15 cellular contexts compared by ENCODE assay signal in genomic region chr5:95172659-95173058, GRCh38.
A peak's percentile ranks its signal among the peaks of the same experiment; 100 is the strongest.
DNase-seq lines count a peak whose midpoint lies in the region; ATAC-seq and TF ChIP-seq lines count a peak whose summit lies in the region.
"Had no signal": no experiment of that assay in that cellular context is flagged by ENCODE, and none has a peak within 500 bp of the region (broad histone marks: within the 10 kb centered on the region; RNA-seq: fewer than 3 reads in every experiment).

No MANE protein-coding gene starts in this region.

- H4K20me1 ChIP-seq in H9 (ENCODE audit: control insufficient read depth, insufficient read depth, insufficient read length) (no peaks in the 10 kb centered on the region), neural progenitor cell (ENCODE audit: low read depth) (no peaks in the 10 kb centered on the region)
- H4K20me1 ChIP-seq: BLaER1 treated with 17β-estradiol and CSF1 and Interleukin-3, amounts not matched to agents 10 nM and 100 nM had no signal

- POLR2A ChIA-PET in WTC11 (lab: Charles Lee), result interaction anchor here (1.1 kb wide), 1 partner anchor 19 kb away, joined by 4 read pairs; no protein-coding TSS in a partner anchor

- no peak overlapping the region for H4K91ac ChIP-seq in H9 (ENCODE audit: insufficient read length, low read depth, low read length)

- H2BK120ac ChIP-seq in H9 (ENCODE audit: low read depth, low read length, poor library complexity, severe bottlenecking), result no peak overlapping the region

- H3K4ac ChIP-seq in H9 (ENCODE audit: low read depth, low read length), result no peak overlapping the region

- DNase-seq in H9, result no peak
- DNase-seq in WTC11 (ENCODE audit: low spot score), result no peak
- DNase-seq in neural progenitor cell (ENCODE audit: low spot score), result peak; percentile 37
- no peak for DNase-seq in MG63
- DNase-seq in NCI-H82 (lab: John Stamatoyannopoulos, UW), result no peak
- DNase-seq: Calu3; CD8-positive, alpha-beta T cell; DMS79 treated with DMSO at 0.1 percent for 48 hours; GF-D8; KG1 had no signal

- H3K36me3 ChIP-seq in iPS-18a (ENCODE audit: control insufficient read depth, low read depth, low read length), result no peaks in the 10 kb centered on the region
- H3K36me3 ChIP-seq in neural progenitor cell, result no peaks in the 10 kb centered on the region
- no peaks in the 10 kb centered on the region for H3K36me3 ChIP-seq in MG63
- H3K36me3 ChIP-seq: BLaER1 treated with 17β-estradiol and CSF1 and Interleukin-3, amounts not matched to agents 10 nM and 100 nM had no signal

- H3K14ac ChIP-seq in H9 (ENCODE audit: insufficient read depth, low read length), result no peak overlapping the region

- H3K4me2 ChIP-seq in H9 (ENCODE audit: insufficient read depth, insufficient read length, low read length), result no peak overlapping the region
- H3K4me2 ChIP-seq in neural progenitor cell, result peak overlapping the region; percentile 9
- H3K4me2 ChIP-seq: BLaER1 treated with 17β-estradiol and CSF1 and Interleukin-3, amounts not matched to agents 10 nM and 100 nM had no signal

- H3K4me3 ChIP-seq in iPS-18a (ENCODE audit: low read length) (peak overlapping the region; percentile 13), neural progenitor cell (no peak overlapping the region), MG63 (no peak overlapping the region)
- H3K4me3 ChIP-seq: BLaER1 treated with 17β-estradiol and CSF1 and Interleukin-3, amounts not matched to agents 10 nM and 100 nM had no signal

- H4K8ac ChIP-seq in H9 (replicated peaks; ENCODE audit: insufficient read length, low read depth, low read length), result no peak overlapping the region

- H3K23me2 ChIP-seq in H9 (ENCODE audit: insufficient read length, low read depth, low read length, poor library complexity, severe bottlenecking), result no peaks in the 10 kb centered on the region

- H3K9ac ChIP-seq in H9 (ENCODE audit: extremely low read depth, insufficient read length, low read length) (no peak overlapping the region), iPS-18a (ENCODE audit: low read length) (no peak overlapping the region), neural progenitor cell (no peak overlapping the region)
- H3K9ac ChIP-seq: BLaER1 treated with 17β-estradiol and CSF1 and Interleukin-3, amounts not matched to agents 10 nM and 100 nM had no signal

- H3K27me3 ChIP-seq in H9 (ENCODE audit: insufficient read depth, low read length) (no peaks in the 10 kb centered on the region), iPS-18a (ENCODE audit: control insufficient read depth, insufficient read depth, low read length) (no peaks in the 10 kb centered on the region), neural progenitor cell (no peaks in the 10 kb centered on the region), MG63 (no peaks in the 10 kb centered on the region)
- H3K27me3 ChIP-seq: BLaER1 treated with 17β-estradiol and CSF1 and Interleukin-3, amounts not matched to agents 10 nM and 100 nM had no signal

- H4K5ac ChIP-seq in H9 (ENCODE audit: insufficient read length, low read depth, low read length), result no peak overlapping the region

- no peak overlapping the region for H3T11ph ChIP-seq in H9 (ENCODE audit: low read length)

- H3K9me3 Mint-ChIP-seq in H9 (peaks cover 22 to 24% of the 10 kb centered on the region in 2 experiments), WTC11 (peaks cover 32% of the 10 kb centered on the region), neural progenitor cell (peaks cover 29% of the 10 kb centered on the region)

- H2BK20ac ChIP-seq in H9 (ENCODE audit: low read depth, low read length, poor library complexity, severe bottlenecking), result no peak overlapping the region

- no peak overlapping the region for H3K23ac ChIP-seq in H9 (ENCODE audit: insufficient read length, low read depth, low read length)

- CTCF ChIA-PET in WTC11 (lab: Charles Lee), result interaction anchor here (0.7 kb wide), 1 partner anchor 204 kb away, joined by 3 read pairs; no protein-coding TSS in a partner anchor

- H3K27ac ChIP-seq in H9 (ENCODE audit: insufficient read length, low read depth, low read length), result no peak overlapping the region
- H3K27ac ChIP-seq in iPS-18a (ENCODE audit: low read length), result peak overlapping the region; percentile 59
- no peak overlapping the region for H3K27ac ChIP-seq in neural progenitor cell
- H3K27ac ChIP-seq: BLaER1 treated with 17β-estradiol and CSF1 and Interleukin-3, amounts not matched to agents 10 nM and 100 nM; HL-60 had no signal

- H2AFZ ChIP-seq in H9 (ENCODE audit: low read length), result no peak overlapping the region
- no peak overlapping the region for H2AFZ ChIP-seq in neural progenitor cell (replicated peaks)

- no peaks in the 10 kb centered on the region for H3K79me1 ChIP-seq in H9 (ENCODE audit: insufficient read depth, low read depth, low read length, poor library complexity, severe bottlenecking)

- H3K79me2 ChIP-seq in H9 (ENCODE audit: insufficient read depth, low read length), result no peaks in the 10 kb centered on the region
- H3K79me2 ChIP-seq in neural progenitor cell (ENCODE audit: low read depth), result no peaks in the 10 kb centered on the region

- no peaks in the 10 kb centered on the region for H3K9me3 ChIP-seq in H9 (ENCODE audit: control insufficient read depth, low read depth, low read length)
- no peaks in the 10 kb centered on the region for H3K9me3 ChIP-seq in iPS-18a (ENCODE audit: control insufficient read depth, low read depth, low read length)
- H3K9me3 ChIP-seq in neural progenitor cell (ENCODE audit: low read depth), result no peaks in the 10 kb centered on the region
- H3K9me3 ChIP-seq in MG63, result no peaks in the 10 kb centered on the region; the same call in 1 of the 2 replicates

- H3K27ac Mint-ChIP-seq in H9 (peak overlapping the region; percentile 23 to 78 (median 40); a peak in 3 of 7 replicates), WTC11 (0 out of 2 replicates have a peak overlapping the region, but pooled peaks have one; percentile 27), neural progenitor cell (peak overlapping the region; percentile 88)
- H3K27ac Mint-ChIP-seq: B cell; CD8-positive, alpha-beta T cell had no signal

- TF ChIP-seq CTCF in H9 (conservative IDR thresholded peaks at IDR 0.05) (no peak), WTC11 (IDR thresholded peaks at IDR 0.05) (no peak), neural progenitor cell (IDR thresholded peaks at IDR 0.05) (no peak)

- H3K4me1 ChIP-seq in H9 (ENCODE audit: insufficient read depth, low read length) (peaks cover 12% of the 10 kb centered on the region; the same call in 1 of the 2 replicates), iPS-18a (ENCODE audit: control insufficient read depth, low read depth, low read length) (peaks cover 41% of the 10 kb centered on the region), neural progenitor cell (peaks cover 37% of the 10 kb centered on the region)

- H3K56ac ChIP-seq in H9 (ENCODE audit: insufficient read length, low read depth, low read length), result no peak overlapping the region

- no peak overlapping the region for H3K4me3 Mint-ChIP-seq in H9
- H3K4me3 Mint-ChIP-seq in WTC11, result no peak overlapping the region
- H3K4me3 Mint-ChIP-seq in neural progenitor cell, result no peak overlapping the region
- H3K4me3 Mint-ChIP-seq: B cell; CD8-positive, alpha-beta T cell had no signal

- ATAC-seq in WTC11, result peak; percentile 87
- ATAC-seq in HG02763 (IDR thresholded peaks at IDR 0.05; ENCODE audit: unreplicated experiment), result no peak
- ATAC-seq: CD8-positive, alpha-beta T cell had no signal

- H2AK5ac ChIP-seq in H9 (ENCODE audit: insufficient read length, low read length), result no peak overlapping the region

- peaks cover 4% of the 10 kb centered on the region for H3F3A ChIP-seq in neural progenitor cell (ENCODE audit: low read depth)

- H3K27me3 Mint-ChIP-seq in H9 (ENCODE audit: low read depth), result no peaks in the 10 kb centered on the region
- H3K27me3 Mint-ChIP-seq in WTC11 (ENCODE audit: low read depth), result peaks cover 7% of the 10 kb centered on the region
- H3K27me3 Mint-ChIP-seq in neural progenitor cell (ENCODE audit: insufficient read depth, low read depth), result peaks cover 2% of the 10 kb centered on the region

- H2BK5ac ChIP-seq in H9 (ENCODE audit: insufficient read length, low read length), result no peak overlapping the region

- peaks cover 44 to 46% of the 10 kb centered on the region in 2 experiments for H3K4me1 Mint-ChIP-seq in H9
- H3K4me1 Mint-ChIP-seq in WTC11, result peaks cover 49% of the 10 kb centered on the region
- H3K4me1 Mint-ChIP-seq in neural progenitor cell, result peaks cover 35% of the 10 kb centered on the region
- H3K4me1 Mint-ChIP-seq: B cell had no signal

- no peak overlapping the region for H2BK12ac ChIP-seq in H9 (ENCODE audit: insufficient read length, low read depth, low read length)

- H3K18ac ChIP-seq in H9 (ENCODE audit: insufficient read length, low read depth, low read length), result no peak overlapping the region

- H3K36me3 Mint-ChIP-seq in H9 (ENCODE audit: insufficient read depth in 1 of 3, low read depth in 3 of 3) (peaks cover 12 to 29% (median 18%) of the 10 kb centered on the region in 3 experiments), WTC11 (peaks cover 31% of the 10 kb centered on the region), neural progenitor cell (peaks cover 2% of the 10 kb centered on the region)
- H3K36me3 Mint-ChIP-seq: CD8-positive, alpha-beta T cell had no signal

- H2BK15ac ChIP-seq in H9 (ENCODE audit: low read depth, low read length), result no peak overlapping the region

TF ChIP-seq in WTC11, 78 proteins besides CTCF, POLR2A, EP300 and RAD21:
- TF ChIP-seq TCF7 (CRISPR knock-in tag; IDR thresholded peaks at IDR 0.05; ENCODE audit: low read depth) (no peak), ZNF671 (CRISPR knock-in tag; IDR thresholded peaks at IDR 0.05) (no peak), GABPB1 (CRISPR knock-in tag; IDR thresholded peaks at IDR 0.05) (no peak), TEAD4 (CRISPR knock-in tag; IDR thresholded peaks at IDR 0.05) (no peak), ZNF121 (CRISPR knock-in tag; IDR thresholded peaks at IDR 0.05) (no peak), ZNF138 (CRISPR knock-in tag; conservative IDR thresholded peaks at IDR 0.05) (no peak), HMGXB4 (CRISPR knock-in tag; IDR thresholded peaks at IDR 0.05) (no peak), ESRRA (CRISPR knock-in tag; IDR thresholded peaks at IDR 0.05; ENCODE audit: borderline replicate concordance) (no peak)

Comparison
In these comparisons a context has a peak if more than half of its experiments do, and no peak if none do; other contexts are left out.
1. H3K27ac Mint-ChIP-seq: peak in every context shown above with its lines; median percentile 88 in neural progenitor cell; 40 in H9; 27 in WTC11.